In genomic region chr5:79954620-79955019, GRCh38 we compare ENCODE assay signal across 20 cellular contexts.
"Had no signal": no experiment of that assay in that cellular context is flagged by ENCODE, and none has a peak within 500 bp of the region (broad histone marks: within the 10 kb centered on the region; RNA-seq: fewer than 3 reads in every experiment).

No MANE protein-coding gene starts in this region.

- H3K9me3 Mint-ChIP-seq: activated B cell treated with CpG ODN at 0.5 μM for 24 hours; activated naive CD8-positive, alpha-beta T cell treated with anti-CD3 and anti-CD28 coated beads, Interleukin-2, amount 10 ng/mL, durations not matched to agents 7 days and 5 days had no signal

- H3K4me3 ChIP-seq: right atrium auricular region, tibial nerve had no signal

- H3K27ac Mint-ChIP-seq: activated B cell treated with CpG ODN at 0.5 μM for 24 hours; activated CD8-positive, alpha-beta T cell treated with anti-CD3 and anti-CD28 coated beads, Interleukin-2, amount 10 ng/mL, durations not matched to agents 7 days and 5 days; activated naive CD8-positive, alpha-beta T cell treated with anti-CD3 and anti-CD28 coated beads, Interleukin-2, amount 10 ng/mL, durations not matched to agents 7 days and 5 days; endodermal cell; natural killer cell; progenitor cell of endocrine pancreas; T-helper 17 cell had no signal

- H3K36me3 ChIP-seq: brain microvascular endothelial cell, right atrium auricular region, tibial nerve had no signal

- H3K27ac ChIP-seq: brain microvascular endothelial cell, right atrium auricular region, tibial nerve had no signal

- DNase-seq: activated B cell treated with CpG ODN at 0.5 μM for 24 hours; activated CD4-positive, alpha-beta T cell treated with anti-CD3 and anti-CD28 coated beads for 48 hours; activated CD8-positive, alpha-beta memory T cell treated with anti-CD3 and anti-CD28 coated beads, Interleukin-2, amount 50 U/mL, for 4 hours; activated CD8-positive, alpha-beta T cell treated with anti-CD3 and anti-CD28 coated beads, Interleukin-2, amount 10 ng/mL, durations not matched to agents 7 days and 5 days; activated gamma-delta T cell treated with Interleukin-2 at 50 U/mL for 16 hours; activated naive CD8-positive, alpha-beta T cell treated with anti-CD3 and anti-CD28 coated beads, Interleukin-2, amount 10 ng/mL, durations not matched to agents 7 days and 5 days; anterior cingulate cortex; brain microvascular endothelial cell; dermis blood vessel endothelial cell; endodermal cell; mesendoderm; natural killer cell; nucleus accumbens; small intestine; stimulated activated CD4-positive, alpha-beta T cell treated with anti-CD3 and anti-CD28 coated beads, Interleukin-4, amount 100 ng/mL, for 24 hours; stimulated activated naive CD4-positive, alpha-beta T cell; T-helper 17 cell had no signal

- H3K4me1 Mint-ChIP-seq: activated B cell treated with CpG ODN at 0.5 μM for 24 hours; activated naive CD8-positive, alpha-beta T cell treated with anti-CD3 and anti-CD28 coated beads, Interleukin-2, amount 10 ng/mL, durations not matched to agents 7 days and 5 days; natural killer cell; T-helper 17 cell had no signal

- H3K4me3 Mint-ChIP-seq: activated B cell treated with CpG ODN at 0.5 μM for 24 hours; activated CD8-positive, alpha-beta T cell treated with anti-CD3 and anti-CD28 coated beads, Interleukin-2, amount 10 ng/mL, durations not matched to agents 7 days and 5 days; activated naive CD8-positive, alpha-beta T cell treated with anti-CD3 and anti-CD28 coated beads, Interleukin-2, amount 10 ng/mL, durations not matched to agents 7 days and 5 days; endodermal cell; natural killer cell; T-helper 17 cell had no signal

- H3K9me3 ChIP-seq: right atrium auricular region, tibial nerve had no signal

- ATAC-seq: activated CD8-positive, alpha-beta T cell treated with anti-CD3 and anti-CD28 coated beads, Interleukin-2, amount 10 ng/mL, durations not matched to agents 7 days and 5 days; natural killer cell; T-helper 17 cell had no signal

- H3K4me1 ChIP-seq: right atrium auricular region, tibial nerve had no signal

- H3K36me3 Mint-ChIP-seq: activated naive CD8-positive, alpha-beta T cell treated with anti-CD3 and anti-CD28 coated beads, Interleukin-2, amount 10 ng/mL, durations not matched to agents 7 days and 5 days; natural killer cell had no signal

- H3K27me3 ChIP-seq: brain microvascular endothelial cell, right atrium auricular region, tibial nerve had no signal

- H3K27me3 Mint-ChIP-seq: progenitor cell of endocrine pancreas had no signal
